ENCODE assay signal across 29 cellular contexts in genomic region chr2:132641819-132642218, GRCh38. TPM values are rescaled to one million over a fixed set of nuclear protein-coding genes. Genes with fewer than 3 reads are reported as not detected.
"Had no signal": no experiment of that assay in that cellular context is flagged by ENCODE, and none has a peak within 500 bp of the region (broad histone marks: within the 10 kb centered on the region; RNA-seq: fewer than 3 reads in every experiment).

No MANE protein-coding gene starts in this region.

- FAIRE-seq: astrocyte, bronchial epithelial cell had no signal

- ATAC-seq: activated CD4-positive, alpha-beta T cell treated with anti-CD3 and anti-CD28 coated beads for 36 hours; activated T-cell treated with anti-CD3 and anti-CD28 coated beads, Interleukin-2, amount 50 U/mL, for 72 hours; foreskin keratinocyte; gastrocnemius medialis had no signal

- H3K27ac ChIP-seq: brain microvascular endothelial cell, coronary artery, dorsolateral prefrontal cortex, esophagus muscularis mucosa, foreskin keratinocyte, gastrocnemius medialis, heart left ventricle had no signal

- H3K9me3 ChIP-seq: esophagus muscularis mucosa, gastrocnemius medialis, heart left ventricle had no signal

- H3K27me3 ChIP-seq: brain microvascular endothelial cell, foreskin keratinocyte, gastrocnemius medialis had no signal

- DNase-seq: activated CD4-positive, alpha-beta memory T cell treated with anti-CD3 and anti-CD28 coated beads, Interleukin-2, amount 10 ng/mL, durations not matched to agents 7 days and 5 days; activated CD4-positive, alpha-beta T cell treated with anti-CD3 and anti-CD28 coated beads for 36 hours; activated CD4-positive, alpha-beta T cell treated with anti-CD3 and anti-CD28 coated beads, Interleukin-2, amount 10 ng/mL, durations not matched to agents 24 days and 14 days; activated CD4-positive, alpha-beta T cell treated with anti-CD3 and anti-CD28 coated beads, Interleukin-2, amount 50 U/mL, for 4 hours; activated CD4-positive, CD25-positive, alpha-beta regulatory T cell; activated CD4-positive, CD25-positive, alpha-beta regulatory T cell treated with anti-CD3 and anti-CD28 coated beads, Interleukin-2, amount 50 U/mL, for 72 hours; activated CD8-positive, alpha-beta memory T cell treated with anti-CD3 and anti-CD28 coated beads, Interleukin-2, amount 50 U/mL, for 48 hours; activated gamma-delta T cell; activated naive CD4-positive, alpha-beta T cell; activated naive CD4-positive, alpha-beta T cell treated with anti-CD3 and anti-CD28 coated beads, Interleukin-2, amount 10 ng/mL, durations not matched to agents 7 days and 5 days; activated T-cell treated with anti-CD3 and anti-CD28 coated beads for 4 hours; activated T-cell treated with anti-CD3 and anti-CD28 coated beads, Interleukin-2, amount 50 U/mL, for 24 hours; activated T-cell treated with anti-CD3 and anti-CD28 coated beads, Interleukin-2, amount 50 U/mL, for 72 hours; amniotic stem cell; anterior cingulate cortex; brain microvascular endothelial cell; dorsolateral prefrontal cortex; effector memory CD4-positive, alpha-beta T cell; endodermal cell; erythroblast; foreskin keratinocyte; gastrocnemius medialis; glutamatergic neuron; heart left ventricle; T-helper 2 cell had no signal

- H3K4me1 ChIP-seq: foreskin keratinocyte, gastrocnemius medialis, heart left ventricle had no signal

- H3K36me3 ChIP-seq: esophagus muscularis mucosa, gastrocnemius medialis, heart left ventricle had no signal

- H3K4me3 ChIP-seq: coronary artery, dorsolateral prefrontal cortex, esophagus muscularis mucosa, gastrocnemius medialis, heart left ventricle had no signal

RNA-seq across cellular contexts. Expression of gene LYPD1, which starts 28.2 kb away (rescaled TPM):
- total RNA-seq: activated CD4-positive, alpha-beta memory T cell treated with anti-CD3 and anti-CD28 coated beads, Interleukin-2, amount 10 ng/mL, durations not matched to agents 7 days and 5 days; activated CD4-positive, alpha-beta T cell treated with anti-CD3 and anti-CD28 coated beads for 36 hours; activated CD4-positive, alpha-beta T cell treated with anti-CD3 and anti-CD28 coated beads, Interleukin-2, amount 10 ng/mL, durations not matched to agents 24 days and 14 days; activated T-cell treated with anti-CD3 and anti-CD28 coated beads, Interleukin-2, amount 50 U/mL, for 72 hours; foreskin keratinocyte had no signal
